ENCODE assay signal across 8 cellular contexts in the genomic region with DNA sequence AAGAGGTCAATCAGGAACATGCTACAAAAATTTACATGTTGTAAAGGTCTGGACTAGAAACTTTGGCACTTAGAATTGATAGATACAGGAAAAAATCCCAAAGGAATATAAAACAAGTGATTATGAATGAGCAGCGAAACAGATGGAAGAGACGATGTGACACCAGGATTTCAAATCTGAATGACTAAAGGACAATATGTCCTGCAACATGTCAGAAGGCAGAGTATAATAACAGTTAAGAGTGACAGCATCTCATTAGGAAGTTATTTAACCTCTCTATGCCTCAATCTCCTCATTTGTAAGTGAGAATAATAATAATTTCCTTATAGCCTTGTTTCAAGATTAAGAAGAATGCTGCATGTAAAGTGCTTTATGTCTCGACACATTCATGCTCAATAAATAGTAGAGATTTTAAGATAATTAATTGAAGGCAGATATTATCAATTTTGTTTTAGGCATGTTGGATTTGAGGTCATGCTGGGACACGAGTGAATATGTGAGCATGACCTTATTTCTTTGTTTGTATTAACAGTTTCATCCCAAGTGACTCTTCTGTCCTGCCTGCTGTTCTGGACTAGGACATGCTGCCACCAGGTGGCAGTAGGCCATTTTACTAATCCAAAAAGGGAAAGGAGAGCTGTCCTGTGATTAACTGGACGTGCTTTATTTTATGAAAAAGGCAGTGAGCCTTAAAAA. TPM values are rescaled to one million over a fixed set of nuclear protein-coding genes. Genes with fewer than 3 reads are reported as not detected.
DNase-seq lines count a peak whose midpoint lies in the region; ATAC-seq, FAIRE-seq and TF ChIP-seq lines count a peak whose summit lies in the region.

No MANE protein-coding gene starts in this region.

- no peak overlapping the region for H3K27ac ChIP-seq in IMR-90 (ENCODE audit: insufficient read depth, low read length)

- no peaks in the 10 kb centered on the region for H3K79me1 ChIP-seq in IMR-90 (ENCODE audit: low read depth in 1 of 2, low read length in 2 of 2)

- no peak overlapping the region for H4K91ac ChIP-seq in IMR-90 (ENCODE audit: insufficient read depth, low read depth, low read length)

- no peak for TF ChIP-seq POLR2A in IMR-90 (IDR thresholded peaks at IDR 0.05; ENCODE audit: low read depth, low read length)

- H3K4me3 ChIP-seq in IMR-90 (ENCODE audit: insufficient read depth, low read depth, low read length), result no peak overlapping the region

- no peak overlapping the region for H2AK9ac ChIP-seq in IMR-90 (replicated peaks; ENCODE audit: low read depth, low read length, poor library complexity)

- H3K4me2 ChIP-seq in IMR-90 (ENCODE audit: low read depth, low read length), result no peak overlapping the region

- peak; percentile 49 for ATAC-seq in GM19467 (IDR thresholded peaks at IDR 0.05; ENCODE audit: unreplicated experiment)
- ATAC-seq in IMR-90 (ENCODE audit: low read depth), result peak; percentile 62

- no peak overlapping the region for H2BK20ac ChIP-seq in IMR-90 (ENCODE audit: low read depth, low read length)

- CTCF ChIA-PET in Calu3 (lab: Charles Lee), result interaction anchor here (0.6 to 2.7 kb wide), 13 partner anchors 9 to 661 kb away, joined by 4 to 25 read pairs (median 6); partner anchors contain the start of genes FRK and NT5DC1
- CTCF ChIA-PET in IMR-90 (lab: Yijun Ruan, JAX), result interaction anchor here (1.1 to 2.9 kb wide), 8 partner anchors 38 to 105 kb away, joined by 4 to 13 read pairs (median 5); partner anchors contain the start of gene NT5DC1

- no peak overlapping the region for H3K27ac Mint-ChIP-seq in Calu3 (ENCODE audit: unreplicated experiment)
- H3K27ac Mint-ChIP-seq in glutamatergic neuron (ENCODE audit: unreplicated experiment), result peak overlapping the region; percentile 79

- no peaks in the 10 kb centered on the region for H3K27me3 Mint-ChIP-seq in Calu3 (ENCODE audit: unreplicated experiment)
- no peaks in the 10 kb centered on the region for H3K27me3 Mint-ChIP-seq in glutamatergic neuron (ENCODE audit: unreplicated experiment)

- DNase-seq in Calu3 (peak; percentile 78), IMR-90 (peak; percentile 75), RCC 7860 (ENCODE audit: low spot score) (peak; percentile 29), glutamatergic neuron (peak; percentile 77), posterior cingulate gyrus (peak; percentile 33 to 95 (median 74)), DMS79 (lab: John Stamatoyannopoulos, UW) (no peak)
- peak; percentile 48 for DNase-seq in activated naive CD4-positive, alpha-beta T cell treated with Interleukin-2 at 50 U/mL for 16 hours

- no peak overlapping the region for H4K8ac ChIP-seq in IMR-90 (ENCODE audit: low read depth in 2 of 2, low read length in 2 of 2)

- intact Hi-C loops in Calu3 (cut with micrococcal nuclease; ENCODE audit: unreplicated experiment) (loop anchor here (1.0 kb wide), 2 partner anchors 49 to 91 kb away; no protein-coding TSS in a partner anchor), IMR-90 (cut with micrococcal nuclease) (loop anchor here (1.0 to 10.0 kb wide), 3 partner anchors 87 to 396 kb away; no protein-coding TSS in a partner anchor), posterior cingulate gyrus (cut with DNase I) (loop anchor here (5.0 kb wide), 1 partner anchor 38 kb away; no protein-coding TSS in a partner anchor)

- H3K36me3 ChIP-seq in IMR-90 (ENCODE audit: control insufficient read depth, insufficient read depth, low read length), result no peaks in the 10 kb centered on the region

- TF ChIP-seq CTCF in Calu3 (IDR thresholded peaks at IDR 0.05; ENCODE audit: unreplicated experiment) (peak; percentile 77), IMR-90 (conservative IDR thresholded peaks at IDR 0.05; ENCODE audit: low read depth, low read length) (peak; percentile 80), glutamatergic neuron (IDR thresholded peaks at IDR 0.05; ENCODE audit: partially characterized antibody, unreplicated experiment) (peak; percentile 81)

- no peak overlapping the region for H3K23ac ChIP-seq in IMR-90 (ENCODE audit: low read depth, low read length)

- H3K9ac ChIP-seq in IMR-90 (ENCODE audit: low read depth, low read length), result no peak overlapping the region

- H2BK15ac ChIP-seq in IMR-90 (ENCODE audit: low read depth, low read length), result no peak overlapping the region

- no CpG with 5 or more reads among the region's 5 CpGs for WGBS in IMR-90 (ENCODE audit: extremely low coverage in 2 of 2, insufficient read length in 1 of 2), 2 experiments

- H3K4ac ChIP-seq in IMR-90 (ENCODE audit: low read depth, low read length), result no peak overlapping the region

- H2AK5ac ChIP-seq in IMR-90 (ENCODE audit: low read depth, low read length), result no peak overlapping the region

- POLR2A ChIA-PET in IMR-90 (lab: Charles Lee; ENCODE audit: unreplicated experiment), result no interaction called here

- H3K4me3 Mint-ChIP-seq in Calu3 (ENCODE audit: low read depth, unreplicated experiment), result no peak overlapping the region
- no peak overlapping the region for H3K4me3 Mint-ChIP-seq in glutamatergic neuron (ENCODE audit: unreplicated experiment)

- H3K9me3 ChIP-seq in IMR-90 (ENCODE audit: control insufficient read depth, insufficient read depth, low read length), result no peaks in the 10 kb centered on the region

- H3K4me1 ChIP-seq in IMR-90 (ENCODE audit: control insufficient read depth, insufficient read depth, low read length), result peaks cover 9% of the 10 kb centered on the region

- dilution Hi-C loops in IMR-90 (cut with HindIII; ENCODE audit: low sequenced_read_pairs, unreplicated experiment), result no loop called here

- H3K36me3 Mint-ChIP-seq in Calu3 (ENCODE audit: insufficient read depth, unreplicated experiment) (peaks cover 10% of the 10 kb centered on the region), glutamatergic neuron (ENCODE audit: unreplicated experiment) (no peaks in the 10 kb centered on the region)

- no peaks in the 10 kb centered on the region for H4K20me1 ChIP-seq in IMR-90 (ENCODE audit: insufficient read depth, low read length)

- no peak overlapping the region for H4K5ac ChIP-seq in IMR-90 (ENCODE audit: low read depth, low read length)

- no peak overlapping the region for H2BK5ac ChIP-seq in IMR-90 (ENCODE audit: low read depth, low read length, poor library complexity, severe bottlenecking)

- H3K9me3 Mint-ChIP-seq in Calu3 (ENCODE audit: low read depth, unreplicated experiment) (peaks cover 3% of the 10 kb centered on the region), glutamatergic neuron (ENCODE audit: unreplicated experiment) (no peaks in the 10 kb centered on the region)

- peak; percentile 60 for FAIRE-seq in RCC 7860 (lab: Jason Lieb, UNC)

- H3K56ac ChIP-seq in IMR-90 (ENCODE audit: extremely low read depth, insufficient read depth, low read length), result no peak overlapping the region

- no TSS peak for BruUV-seq in Calu3 (replicated peaks; lab: Mats Ljungman, UMichigan)
- no TSS peak for BruUV-seq in IMR-90 (replicated peaks; lab: Mats Ljungman, UMichigan)

- TF ChIP-seq RAD21 in IMR-90 (IDR thresholded peaks at IDR 0.05; ENCODE audit: low read length), result peak; percentile 79

- in situ Hi-C loops in IMR-90 (cut with MboI; ENCODE audit: low sequenced_read_pairs), result loop anchor here (5.0 kb wide), 1 partner anchor 87 kb away; no protein-coding TSS in a partner anchor

- H3K18ac ChIP-seq in IMR-90 (ENCODE audit: low read depth, low read length), result no peak overlapping the region

- H3K9me1 ChIP-seq in IMR-90 (ENCODE audit: insufficient read depth, low read length), result peaks cover 3% of the 10 kb centered on the region; the same call in 1 of the 2 replicates

- no peaks in the 10 kb centered on the region for H3K27me3 ChIP-seq in IMR-90 (ENCODE audit: control insufficient read depth, insufficient read depth, low read length)

- no peak overlapping the region for H2AFZ ChIP-seq in IMR-90 (replicated peaks; ENCODE audit: low read length, poor library complexity)

- no peak overlapping the region for H3K14ac ChIP-seq in IMR-90 (replicated peaks; ENCODE audit: low read depth, low read length)

- no peak overlapping the region for H2BK120ac ChIP-seq in IMR-90 (ENCODE audit: low read depth, low read length)

- H3K4me1 Mint-ChIP-seq in Calu3 (ENCODE audit: low read depth, unreplicated experiment) (peaks cover 60% of the 10 kb centered on the region), glutamatergic neuron (ENCODE audit: low read depth, unreplicated experiment) (peaks cover 21% of the 10 kb centered on the region)

TF ChIP-seq in IMR-90, 13 proteins besides CTCF, POLR2A, EP300 and RAD21:
- peak; percentile 91 for TF ChIP-seq SMC3 (IDR thresholded peaks at IDR 0.05; ENCODE audit: low read depth, low read length)
- no peak for TF ChIP-seq CHD1 (IDR thresholded peaks at IDR 0.05; ENCODE audit: low read depth, low read length)
- TF ChIP-seq, protein P1, sequence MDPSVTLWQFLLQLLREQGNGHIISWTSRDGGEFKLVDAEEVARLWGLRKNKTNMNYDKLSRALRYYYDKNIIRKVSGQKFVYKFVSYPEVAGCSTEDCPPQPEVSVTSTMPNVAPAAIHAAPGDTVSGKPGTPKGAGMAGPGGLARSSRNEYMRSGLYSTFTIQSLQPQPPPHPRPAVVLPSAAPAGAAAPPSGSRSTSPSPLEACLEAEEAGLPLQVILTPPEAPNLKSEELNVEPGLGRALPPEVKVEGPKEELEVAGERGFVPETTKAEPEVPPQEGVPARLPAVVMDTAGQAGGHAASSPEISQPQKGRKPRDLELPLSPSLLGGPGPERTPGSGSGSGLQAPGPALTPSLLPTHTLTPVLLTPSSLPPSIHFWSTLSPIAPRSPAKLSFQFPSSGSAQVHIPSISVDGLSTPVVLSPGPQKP (IDR thresholded peaks at IDR 0.05; ENCODE audit: borderline replicate concordance, low read depth, low read length), result no peak

RNA-seq across cellular contexts. Expression of gene FRK, which starts 50.1 kb away (rescaled TPM):
- 21.1 and 21.2 TPM in 2 replicates for total RNA-seq in Calu3 (2022)
- total RNA-seq in IMR-90 (2012; rRNA removed), result under 0.01 TPM in 2 replicates
- polyA plus RNA-seq in IMR-90 (2012; rRNA removed), result under 0.01 and 0.02 TPM in 2 replicates
- 0.01 TPM in 1 of 2 replicates, not detected in the other for polyA plus RNA-seq in IMR-90 (2012; cell fraction: cytosol; rRNA removed)
- polyA plus RNA-seq in IMR-90 (2012; cell fraction: nucleus; rRNA removed; ENCODE audit: low replicate concordance), result 0.02 and 0.09 TPM in 2 replicates
- total RNA-seq in glutamatergic neuron (ENCODE audit: unreplicated experiment), result 0.37 TPM

Comparison
In these comparisons a context has a peak if more than half of its experiments do, and no peak if none do; other contexts are left out.
1. RNA of gene FRK, which starts 50.1 kb away (total RNA-seq): 21.1 to 21.2 TPM in Calu3; 0.37 TPM in glutamatergic neuron (single experiment) and under 0.01 TPM in IMR-90; every median in the first group is over 10 times any median in the second.
2. Peak in every context shown above with its lines, with median percentiles within 50 percentile points of each other: CTCF ChIP-seq.